1 cellular context compared by ENCODE assay signal in genomic region chr7:101018271-101019167, GRCh38.
TF ChIP-seq lines count a peak whose summit lies in the region.

No MANE protein-coding gene starts in this region.

TF ChIP-seq in IMR-90, 13 proteins besides CTCF, POLR2A, EP300 and RAD21 (continued from another document):
- TF ChIP-seq, protein P1, sequence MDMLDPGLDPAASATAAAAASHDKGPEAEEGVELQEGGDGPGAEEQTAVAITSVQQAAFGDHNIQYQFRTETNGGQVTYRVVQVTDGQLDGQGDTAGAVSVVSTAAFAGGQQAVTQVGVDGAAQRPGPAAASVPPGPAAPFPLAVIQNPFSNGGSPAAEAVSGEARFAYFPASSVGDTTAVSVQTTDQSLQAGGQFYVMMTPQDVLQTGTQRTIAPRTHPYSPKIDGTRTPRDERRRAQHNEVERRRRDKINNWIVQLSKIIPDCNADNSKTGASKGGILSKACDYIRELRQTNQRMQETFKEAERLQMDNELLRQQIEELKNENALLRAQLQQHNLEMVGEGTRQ (IDR thresholded peaks at IDR 0.05; ENCODE audit: low read depth, low read length), result no peak
